ENCODE assay signal across 18 cellular contexts in the genomic region with DNA sequence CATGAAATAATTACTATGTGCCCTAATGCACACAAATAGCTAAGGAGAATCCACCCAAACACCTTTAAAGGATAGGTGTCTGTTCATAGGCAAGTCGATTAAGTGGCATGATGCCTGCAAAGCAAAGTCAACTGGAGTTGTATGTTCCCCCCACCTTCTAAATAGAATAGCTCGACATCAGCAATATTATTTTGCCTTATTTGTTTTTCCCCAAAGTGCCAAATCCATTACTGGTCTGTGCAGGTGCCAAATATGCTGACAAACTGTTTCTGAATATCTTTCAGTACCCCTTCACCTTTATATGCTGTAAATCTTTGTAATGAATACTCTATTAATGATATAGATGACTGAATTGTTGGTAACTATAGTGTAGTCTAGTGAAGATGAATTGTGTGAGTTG. TPM values are rescaled to one million over a fixed set of nuclear protein-coding genes. Genes with fewer than 3 reads are reported as not detected.
DNase-seq lines count a peak whose midpoint lies in the region; ATAC-seq and TF ChIP-seq lines count a peak whose summit lies in the region.
"Had no signal": no experiment of that assay in that cellular context is flagged by ENCODE, and none has a peak within 500 bp of the region (broad histone marks: within the 10 kb centered on the region; RNA-seq: fewer than 3 reads in every experiment).

No MANE protein-coding gene starts in this region.

- no peak for DNase-seq in activated naive CD8-positive, alpha-beta T cell treated with anti-CD3 and anti-CD28 coated beads for 36 hours
- DNase-seq in natural killer cell (no peak), type B pancreatic cell (ENCODE audit: extremely low spot score, unreplicated experiment) (no peak), left colon (no peak), NCI-H2196 (lab: John Stamatoyannopoulos, UW; ENCODE audit: unreplicated experiment) (no peak), dedifferentiated amniotic fluid mesenchymal stem cell (ENCODE audit: extremely low spot score) (no peak)
- DNase-seq: activated CD4-positive, alpha-beta T cell treated with anti-CD3 and anti-CD28 coated beads, Interleukin-2, amount 50 U/mL, for 4 hours; left ventricle myocardium inferior; NCI-H187; NCI-H226; PC-9; spleen; transverse colon had no signal

- ATAC-seq in activated T-helper 17 cell treated with anti-CD3 and anti-CD28 coated beads, Interleukin-2, amount 50 U/mL, for 72 hours (replicated peaks) = no peak
- no peak for ATAC-seq in natural killer cell
- ATAC-seq in left colon = no peak
- ATAC-seq: esophagus mucosa, gastroesophageal sphincter had no signal

- TF ChIP-seq CTCF in natural killer cell (IDR thresholded peaks at IDR 0.05) (no peak), type B pancreatic cell (conservative IDR thresholded peaks at IDR 0.05) (no peak)

- H3K27ac Mint-ChIP-seq in activated naive CD8-positive, alpha-beta T cell = no peak overlapping the region
- H3K27ac Mint-ChIP-seq in activated naive CD8-positive, alpha-beta T cell treated with anti-CD3 and anti-CD28 coated beads for 36 hours = no peak overlapping the region
- no peak overlapping the region for H3K27ac Mint-ChIP-seq in activated T-helper 17 cell treated with anti-CD3 and anti-CD28 coated beads, Interleukin-2, amount 50 U/mL, for 72 hours
- H3K27ac Mint-ChIP-seq in natural killer cell (no peak overlapping the region), type B pancreatic cell (no peak overlapping the region)

- H3K27me3 Mint-ChIP-seq in activated naive CD8-positive, alpha-beta T cell = peaks cover 70% of the 10 kb centered on the region
- peaks cover 96% of the 10 kb centered on the region for H3K27me3 Mint-ChIP-seq in activated naive CD8-positive, alpha-beta T cell treated with anti-CD3 and anti-CD28 coated beads for 36 hours
- peaks cover 83% of the 10 kb centered on the region for H3K27me3 Mint-ChIP-seq in activated T-helper 17 cell treated with anti-CD3 and anti-CD28 coated beads, Interleukin-2, amount 50 U/mL, for 72 hours
- H3K27me3 Mint-ChIP-seq in natural killer cell (ENCODE audit: low read depth in 2 of 2) = peaks cover 64 to 84% of the 10 kb centered on the region in 2 donors
- H3K27me3 Mint-ChIP-seq in type B pancreatic cell = peaks cover 95% of the 10 kb centered on the region

- H3K4me1 Mint-ChIP-seq in activated naive CD8-positive, alpha-beta T cell (ENCODE audit: low read depth) = peaks cover 28% of the 10 kb centered on the region
- peaks cover 24% of the 10 kb centered on the region for H3K4me1 Mint-ChIP-seq in activated naive CD8-positive, alpha-beta T cell treated with anti-CD3 and anti-CD28 coated beads for 36 hours
- peaks cover 11% of the 10 kb centered on the region for H3K4me1 Mint-ChIP-seq in activated T-helper 17 cell treated with anti-CD3 and anti-CD28 coated beads, Interleukin-2, amount 50 U/mL, for 72 hours
- H3K4me1 Mint-ChIP-seq in natural killer cell (peaks cover 23 to 33% of the 10 kb centered on the region in 2 donors), type B pancreatic cell (ENCODE audit: unreplicated experiment) (peaks cover 15% of the 10 kb centered on the region)

- peaks cover 2% of the 10 kb centered on the region for H3K36me3 Mint-ChIP-seq in activated naive CD8-positive, alpha-beta T cell
- H3K36me3 Mint-ChIP-seq in activated naive CD8-positive, alpha-beta T cell treated with anti-CD3 and anti-CD28 coated beads for 36 hours = peaks cover 6% of the 10 kb centered on the region
- peaks cover 15% of the 10 kb centered on the region for H3K36me3 Mint-ChIP-seq in activated T-helper 17 cell treated with anti-CD3 and anti-CD28 coated beads, Interleukin-2, amount 50 U/mL, for 72 hours (ENCODE audit: low read depth)
- H3K36me3 Mint-ChIP-seq in natural killer cell (peaks cover 15% of the 10 kb centered on the region), type B pancreatic cell (no peaks in the 10 kb centered on the region)

- H3K4me3 Mint-ChIP-seq in activated naive CD8-positive, alpha-beta T cell = peak overlapping the region; percentile 83
- no peak overlapping the region for H3K4me3 Mint-ChIP-seq in activated naive CD8-positive, alpha-beta T cell treated with anti-CD3 and anti-CD28 coated beads for 36 hours
- peak overlapping the region; percentile 68 for H3K4me3 Mint-ChIP-seq in activated T-helper 17 cell treated with anti-CD3 and anti-CD28 coated beads, Interleukin-2, amount 50 U/mL, for 72 hours
- H3K4me3 Mint-ChIP-seq in natural killer cell (peak overlapping the region; percentile 73), type B pancreatic cell (peak overlapping the region; percentile 85)

- intact Hi-C loops in natural killer cell (cut with micrococcal nuclease) = no loop called here
- intact Hi-C loops in left colon (cut with DNase I, micrococcal nuclease) = no loop called here

- no peaks in the 10 kb centered on the region for H3K9me3 Mint-ChIP-seq in activated naive CD8-positive, alpha-beta T cell (ENCODE audit: low read depth)
- H3K9me3 Mint-ChIP-seq in activated naive CD8-positive, alpha-beta T cell treated with anti-CD3 and anti-CD28 coated beads for 36 hours = peaks cover 2% of the 10 kb centered on the region
- H3K9me3 Mint-ChIP-seq in activated T-helper 17 cell treated with anti-CD3 and anti-CD28 coated beads, Interleukin-2, amount 50 U/mL, for 72 hours = peaks cover 4% of the 10 kb centered on the region
- no peaks in the 10 kb centered on the region for H3K9me3 Mint-ChIP-seq in natural killer cell
- H3K9me3 Mint-ChIP-seq in type B pancreatic cell = no peaks in the 10 kb centered on the region

RNA-seq across cellular contexts. Expression of a gene that starts 8.9 kb away (rescaled TPM):
- not detected for total RNA-seq in activated naive CD8-positive, alpha-beta T cell treated with anti-CD3 and anti-CD28 coated beads for 36 hours
- under 1 TPM; 0.05 to 0.06 TPM for total RNA-seq in activated T-helper 17 cell treated with anti-CD3 and anti-CD28 coated beads, Interleukin-2, amount 50 U/mL, for 72 hours
- not detected for total RNA-seq in natural killer cell
- 1.1 TPM in 1 of 2 replicates, not detected in the other for total RNA-seq in type B pancreatic cell (ENCODE audit: low replicate concordance)
- not detected for total RNA-seq in left colon
- total RNA-seq: Daoy, esophagus mucosa, gastroesophageal sphincter, left ventricle myocardium inferior, PC-9, transverse colon had no signal
